1 cellular context compared by ENCODE assay signal in the genomic region with DNA sequence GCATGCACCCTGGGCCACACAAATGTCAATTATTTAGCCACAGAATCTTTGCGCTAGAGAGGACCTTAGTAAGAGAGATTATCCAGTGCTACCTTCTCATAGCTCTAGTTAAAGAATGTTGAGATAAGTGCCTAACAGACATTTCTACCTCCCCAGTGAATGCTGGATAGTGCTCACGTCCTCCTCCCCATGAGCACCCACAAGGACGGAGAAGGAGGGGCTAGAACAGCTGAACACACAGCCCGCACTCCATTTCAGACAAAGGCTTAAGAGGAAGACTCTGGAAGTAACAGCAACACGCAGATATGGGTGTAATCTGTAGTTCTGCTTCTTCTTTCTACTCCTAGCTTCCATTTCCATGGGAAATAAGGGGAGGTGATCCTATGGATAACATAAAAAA.
TF ChIP-seq lines count a peak whose summit lies in the region.

No MANE protein-coding gene starts in this region.

TF ChIP-seq in IMR-90, 13 proteins besides CTCF, POLR2A, EP300 and RAD21 (continued from another document):
- TF ChIP-seq, protein P1, sequence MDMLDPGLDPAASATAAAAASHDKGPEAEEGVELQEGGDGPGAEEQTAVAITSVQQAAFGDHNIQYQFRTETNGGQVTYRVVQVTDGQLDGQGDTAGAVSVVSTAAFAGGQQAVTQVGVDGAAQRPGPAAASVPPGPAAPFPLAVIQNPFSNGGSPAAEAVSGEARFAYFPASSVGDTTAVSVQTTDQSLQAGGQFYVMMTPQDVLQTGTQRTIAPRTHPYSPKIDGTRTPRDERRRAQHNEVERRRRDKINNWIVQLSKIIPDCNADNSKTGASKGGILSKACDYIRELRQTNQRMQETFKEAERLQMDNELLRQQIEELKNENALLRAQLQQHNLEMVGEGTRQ (IDR thresholded peaks at IDR 0.05; ENCODE audit: low read depth, low read length): no peak
- TF ChIP-seq MAZ (IDR thresholded peaks at IDR 0.05; ENCODE audit: borderline replicate concordance, low read depth, low read length): no peak
